1 cellular context compared by ENCODE assay signal in the genomic region with DNA sequence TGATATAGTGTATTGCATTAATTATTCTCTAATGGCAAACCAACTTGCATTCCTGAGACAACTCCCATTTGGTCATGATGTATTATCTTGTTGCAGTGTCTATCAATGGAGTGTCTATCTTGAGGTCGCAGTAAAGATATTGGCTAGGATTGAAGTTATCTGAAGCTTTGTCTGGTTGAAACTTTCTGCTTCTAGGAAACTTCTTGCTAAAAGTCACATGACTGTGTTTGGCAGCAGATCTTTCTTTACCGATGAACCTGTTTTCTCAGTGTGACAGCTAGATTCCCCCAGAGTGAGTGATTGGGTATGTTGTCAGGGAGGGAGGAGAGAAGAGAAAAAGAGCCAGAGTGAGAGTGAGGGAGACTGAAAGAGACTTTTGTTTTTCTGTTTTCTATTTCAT.
TF ChIP-seq lines count a peak whose summit lies in the region.

No MANE protein-coding gene starts in this region.

TF ChIP-seq in H1, 55 proteins besides CTCF, POLR2A, EP300 and RAD21 (continued from another document):
- TF ChIP-seq, protein P1, sequence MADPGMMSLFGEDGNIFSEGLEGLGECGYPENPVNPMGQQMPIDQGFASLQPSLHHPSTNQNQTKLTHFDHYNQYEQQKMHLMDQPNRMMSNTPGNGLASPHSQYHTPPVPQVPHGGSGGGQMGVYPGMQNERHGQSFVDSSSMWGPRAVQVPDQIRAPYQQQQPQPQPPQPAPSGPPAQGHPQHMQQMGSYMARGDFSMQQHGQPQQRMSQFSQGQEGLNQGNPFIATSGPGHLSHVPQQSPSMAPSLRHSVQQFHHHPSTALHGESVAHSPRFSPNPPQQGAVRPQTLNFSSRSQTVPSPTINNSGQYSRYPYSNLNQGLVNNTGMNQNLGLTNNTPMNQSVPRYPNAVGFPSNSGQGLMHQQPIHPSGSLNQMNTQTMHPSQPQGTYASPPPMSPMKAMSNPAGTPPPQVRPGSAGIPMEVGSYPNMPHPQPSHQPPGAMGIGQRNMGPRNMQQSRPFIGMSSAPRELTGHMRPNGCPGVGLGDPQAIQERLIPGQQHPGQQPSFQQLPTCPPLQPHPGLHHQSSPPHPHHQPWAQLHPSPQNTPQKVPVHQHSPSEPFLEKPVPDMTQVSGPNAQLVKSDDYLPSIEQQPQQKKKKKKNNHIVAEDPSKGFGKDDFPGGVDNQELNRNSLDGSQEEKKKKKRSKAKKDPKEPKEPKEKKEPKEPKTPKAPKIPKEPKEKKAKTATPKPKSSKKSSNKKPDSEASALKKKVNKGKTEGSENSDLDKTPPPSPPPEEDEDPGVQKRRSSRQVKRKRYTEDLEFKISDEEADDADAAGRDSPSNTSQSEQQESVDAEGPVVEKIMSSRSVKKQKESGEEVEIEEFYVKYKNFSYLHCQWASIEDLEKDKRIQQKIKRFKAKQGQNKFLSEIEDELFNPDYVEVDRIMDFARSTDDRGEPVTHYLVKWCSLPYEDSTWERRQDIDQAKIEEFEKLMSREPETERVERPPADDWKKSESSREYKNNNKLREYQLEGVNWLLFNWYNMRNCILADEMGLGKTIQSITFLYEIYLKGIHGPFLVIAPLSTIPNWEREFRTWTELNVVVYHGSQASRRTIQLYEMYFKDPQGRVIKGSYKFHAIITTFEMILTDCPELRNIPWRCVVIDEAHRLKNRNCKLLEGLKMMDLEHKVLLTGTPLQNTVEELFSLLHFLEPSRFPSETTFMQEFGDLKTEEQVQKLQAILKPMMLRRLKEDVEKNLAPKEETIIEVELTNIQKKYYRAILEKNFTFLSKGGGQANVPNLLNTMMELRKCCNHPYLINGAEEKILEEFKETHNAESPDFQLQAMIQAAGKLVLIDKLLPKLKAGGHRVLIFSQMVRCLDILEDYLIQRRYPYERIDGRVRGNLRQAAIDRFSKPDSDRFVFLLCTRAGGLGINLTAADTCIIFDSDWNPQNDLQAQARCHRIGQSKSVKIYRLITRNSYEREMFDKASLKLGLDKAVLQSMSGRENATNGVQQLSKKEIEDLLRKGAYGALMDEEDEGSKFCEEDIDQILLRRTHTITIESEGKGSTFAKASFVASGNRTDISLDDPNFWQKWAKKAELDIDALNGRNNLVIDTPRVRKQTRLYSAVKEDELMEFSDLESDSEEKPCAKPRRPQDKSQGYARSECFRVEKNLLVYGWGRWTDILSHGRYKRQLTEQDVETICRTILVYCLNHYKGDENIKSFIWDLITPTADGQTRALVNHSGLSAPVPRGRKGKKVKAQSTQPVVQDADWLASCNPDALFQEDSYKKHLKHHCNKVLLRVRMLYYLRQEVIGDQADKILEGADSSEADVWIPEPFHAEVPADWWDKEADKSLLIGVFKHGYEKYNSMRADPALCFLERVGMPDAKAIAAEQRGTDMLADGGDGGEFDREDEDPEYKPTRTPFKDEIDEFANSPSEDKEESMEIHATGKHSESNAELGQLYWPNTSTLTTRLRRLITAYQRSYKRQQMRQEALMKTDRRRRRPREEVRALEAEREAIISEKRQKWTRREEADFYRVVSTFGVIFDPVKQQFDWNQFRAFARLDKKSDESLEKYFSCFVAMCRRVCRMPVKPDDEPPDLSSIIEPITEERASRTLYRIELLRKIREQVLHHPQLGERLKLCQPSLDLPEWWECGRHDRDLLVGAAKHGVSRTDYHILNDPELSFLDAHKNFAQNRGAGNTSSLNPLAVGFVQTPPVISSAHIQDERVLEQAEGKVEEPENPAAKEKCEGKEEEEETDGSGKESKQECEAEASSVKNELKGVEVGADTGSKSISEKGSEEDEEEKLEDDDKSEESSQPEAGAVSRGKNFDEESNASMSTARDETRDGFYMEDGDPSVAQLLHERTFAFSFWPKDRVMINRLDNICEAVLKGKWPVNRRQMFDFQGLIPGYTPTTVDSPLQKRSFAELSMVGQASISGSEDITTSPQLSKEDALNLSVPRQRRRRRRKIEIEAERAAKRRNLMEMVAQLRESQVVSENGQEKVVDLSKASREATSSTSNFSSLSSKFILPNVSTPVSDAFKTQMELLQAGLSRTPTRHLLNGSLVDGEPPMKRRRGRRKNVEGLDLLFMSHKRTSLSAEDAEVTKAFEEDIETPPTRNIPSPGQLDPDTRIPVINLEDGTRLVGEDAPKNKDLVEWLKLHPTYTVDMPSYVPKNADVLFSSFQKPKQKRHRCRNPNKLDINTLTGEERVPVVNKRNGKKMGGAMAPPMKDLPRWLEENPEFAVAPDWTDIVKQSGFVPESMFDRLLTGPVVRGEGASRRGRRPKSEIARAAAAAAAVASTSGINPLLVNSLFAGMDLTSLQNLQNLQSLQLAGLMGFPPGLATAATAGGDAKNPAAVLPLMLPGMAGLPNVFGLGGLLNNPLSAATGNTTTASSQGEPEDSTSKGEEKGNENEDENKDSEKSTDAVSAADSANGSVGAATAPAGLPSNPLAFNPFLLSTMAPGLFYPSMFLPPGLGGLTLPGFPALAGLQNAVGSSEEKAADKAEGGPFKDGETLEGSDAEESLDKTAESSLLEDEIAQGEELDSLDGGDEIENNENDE (IDR thresholded peaks at IDR 0.05; ENCODE audit: insufficient replicate concordance, low read length), result no peak
- TF ChIP-seq RFX5 (IDR thresholded peaks at IDR 0.05; ENCODE audit: borderline replicate concordance, low read depth, low read length) (no peak), CBX8 (IDR thresholded peaks at IDR 0.05; ENCODE audit: borderline replicate concordance, low read depth, low read length) (no peak), YY1 (IDR thresholded peaks at IDR 0.05; ENCODE audit: low read depth, low read length) (no peak), TAF1 (IDR thresholded peaks at IDR 0.05; ENCODE audit: low read depth, low read length) (no peak), NANOG (IDR thresholded peaks at IDR 0.05; ENCODE audit: insufficient read depth, low read depth, low read length, poor library complexity, severe bottlenecking) (no peak), BCL11A (IDR thresholded peaks at IDR 0.05; ENCODE audit: low read depth in 2 of 2, low read length in 2 of 2) (no peak), GABPA (IDR thresholded peaks at IDR 0.05; ENCODE audit: borderline replicate concordance, insufficient read depth, low read length) (no peak), TEAD4 (IDR thresholded peaks at IDR 0.05; ENCODE audit: low read depth, low read length) (no peak), BRCA1 (IDR thresholded peaks at IDR 0.05; ENCODE audit: low read depth, low read length) (no peak), CHD1 (IDR thresholded peaks at IDR 0.05; ENCODE audit: low read depth, low read length) (no peak), MAFK (IDR thresholded peaks at IDR 0.05; ENCODE audit: low read depth, low read length) (no peak)
